ENCODE assay signal across 33 cellular contexts in genomic region chr10:117087521-117087920, GRCh38. TPM values are rescaled to one million over a fixed set of nuclear protein-coding genes. Genes with fewer than 3 reads are reported as not detected.
"Had no signal": no experiment of that assay in that cellular context is flagged by ENCODE, and none has a peak within 500 bp of the region (broad histone marks: within the 10 kb centered on the region; RNA-seq: fewer than 3 reads in every experiment).

No MANE protein-coding gene starts in this region.

- H3K4me1 ChIP-seq: body of pancreas, breast epithelium had no signal

- H3K4me3 ChIP-seq: body of pancreas, breast epithelium, SJCRH30 had no signal

- H3K27ac Mint-ChIP-seq: activated CD4-positive, alpha-beta T cell treated with anti-CD3 and anti-CD28 coated beads, Interleukin-2, amount 10 ng/mL, durations not matched to agents 24 days and 14 days; activated CD8-positive, alpha-beta T cell treated with anti-CD3 and anti-CD28 coated beads, Interleukin-2, amount 10 ng/mL, durations not matched to agents 7 days and 5 days; activated naive CD4-positive, alpha-beta T cell treated with anti-CD3 and anti-CD28 coated beads, Interleukin-2, amount 50 U/mL, for 24 hours; activated naive CD8-positive, alpha-beta T cell treated with anti-CD3 and anti-CD28 coated beads, Interleukin-2, amount 10 ng/mL, durations not matched to agents 7 days and 5 days; activated T-cell treated with anti-CD3 and anti-CD28 coated beads, Interleukin-2, amount 50 U/mL, for 24 hours; activated T-helper 2 cell treated with anti-CD3 and anti-CD28 coated beads, Interferon-gamma antibody, Interleukin-2, Interleukin-4, amounts not matched to agents 10 μg/mL and 5 μg/mL and 100 μg/mL, durations not matched to agents 14 hours and 24 hours and 36 hours; T-helper 1 cell treated with Interleukin-12 subunit alpha and Interleukin-12 subunit beta and Interleukin-4 antibody, amounts not matched to agents 30 μg/mL and 1 μg/mL, for 36 hours; T-helper 2 cell treated with Interferon-gamma antibody and Interleukin-4, amounts not matched to agents 5 μg/mL and 100 μg/mL, for 36 hours had no signal

- H3K36me3 Mint-ChIP-seq: activated naive CD4-positive, alpha-beta T cell treated with anti-CD3 and anti-CD28 coated beads, Interleukin-2, amount 50 U/mL, for 24 hours; activated naive CD8-positive, alpha-beta T cell treated with anti-CD3 and anti-CD28 coated beads, Interleukin-2, amount 10 ng/mL, durations not matched to agents 7 days and 5 days had no signal

- H3K36me3 ChIP-seq: breast epithelium, SJCRH30 had no signal

- FAIRE-seq: astrocyte, TTC549 had no signal

- H3K27ac ChIP-seq: body of pancreas, breast epithelium had no signal

- H3K9me3 Mint-ChIP-seq: activated CD4-positive, alpha-beta T cell treated with anti-CD3 and anti-CD28 coated beads, Interleukin-2, amount 10 ng/mL, durations not matched to agents 24 days and 14 days; activated naive CD8-positive, alpha-beta T cell treated with anti-CD3 and anti-CD28 coated beads, Interleukin-2, amount 10 ng/mL, durations not matched to agents 7 days and 5 days; activated T-cell treated with anti-CD3 and anti-CD28 coated beads, Interleukin-2, amount 50 U/mL, for 24 hours; activated T-helper 2 cell treated with anti-CD3 and anti-CD28 coated beads, Interferon-gamma antibody, Interleukin-2, Interleukin-4, amounts not matched to agents 10 μg/mL and 5 μg/mL and 100 μg/mL, durations not matched to agents 14 hours and 24 hours and 36 hours; T-helper 1 cell treated with Interleukin-12 subunit alpha and Interleukin-12 subunit beta and Interleukin-4 antibody, amounts not matched to agents 30 μg/mL and 1 μg/mL, for 36 hours; T-helper 2 cell treated with Interferon-gamma antibody and Interleukin-4, amounts not matched to agents 5 μg/mL and 100 μg/mL, for 36 hours had no signal

- ATAC-seq: activated CD8-positive, alpha-beta T cell treated with anti-CD3 and anti-CD28 coated beads, Interleukin-2, amount 10 ng/mL, durations not matched to agents 7 days and 5 days; body of pancreas; Panc1 had no signal

- DNase-seq: activated CD4-positive, alpha-beta T cell treated with anti-CD3 and anti-CD28 coated beads, Interleukin-2, amount 10 ng/mL, durations not matched to agents 24 days and 14 days; activated CD4-positive, alpha-beta T cell treated with anti-CD3 and anti-CD28 coated beads, Interleukin-2, amount 50 U/mL, for 48 hours; activated CD8-positive, alpha-beta T cell treated with anti-CD3 and anti-CD28 coated beads, Interleukin-2, amount 10 ng/mL, durations not matched to agents 7 days and 5 days; activated gamma-delta T cell; activated naive CD4-positive, alpha-beta T cell treated with Interleukin-2 at 50 U/mL for 16 hours; activated naive CD8-positive, alpha-beta T cell treated with anti-CD3 and anti-CD28 coated beads, Interleukin-2, amount 10 ng/mL, durations not matched to agents 7 days and 5 days; activated T-cell treated with anti-CD3 and anti-CD28 coated beads, Interleukin-2, amount 50 U/mL, for 24 hours; amygdala; body of pancreas; NCI-H1105; NCI-H1417 treated with DMSO at 0.1 percent for 48 hours; NCI-H187 treated with DMSO at 0.1 percent for 48 hours; NCI-H2081; NCI-H2171 treated with DMSO at 0.1 percent for 48 hours; NCI-H2227 treated with DMSO at 0.1 percent for 48 hours; NCI-H446; NCI-H510A treated with DMSO at 0.1 percent for 48 hours; NCI-H526 treated with DMSO at 0.1 percent for 48 hours; NCI-H774; SHP77; SJCRH30 had no signal

- H3K9me3 ChIP-seq: body of pancreas, breast epithelium, SJCRH30, SK-N-SH had no signal

- H3K4me2 ChIP-seq: SK-N-SH had no signal

- H3K4me1 Mint-ChIP-seq: activated CD4-positive, alpha-beta T cell treated with anti-CD3 and anti-CD28 coated beads, Interleukin-2, amount 10 ng/mL, durations not matched to agents 24 days and 14 days; activated naive CD4-positive, alpha-beta T cell treated with anti-CD3 and anti-CD28 coated beads, Interleukin-2, amount 50 U/mL, for 24 hours; activated naive CD8-positive, alpha-beta T cell treated with anti-CD3 and anti-CD28 coated beads, Interleukin-2, amount 10 ng/mL, durations not matched to agents 7 days and 5 days had no signal

- H3K9ac ChIP-seq: SK-N-SH had no signal

- H3K4me3 Mint-ChIP-seq: activated CD4-positive, alpha-beta T cell treated with anti-CD3 and anti-CD28 coated beads, Interleukin-2, amount 10 ng/mL, durations not matched to agents 24 days and 14 days; activated CD8-positive, alpha-beta T cell treated with anti-CD3 and anti-CD28 coated beads, Interleukin-2, amount 10 ng/mL, durations not matched to agents 7 days and 5 days; activated naive CD4-positive, alpha-beta T cell treated with anti-CD3 and anti-CD28 coated beads, Interleukin-2, amount 50 U/mL, for 24 hours; activated naive CD8-positive, alpha-beta T cell treated with anti-CD3 and anti-CD28 coated beads, Interleukin-2, amount 10 ng/mL, durations not matched to agents 7 days and 5 days; activated T-cell treated with anti-CD3 and anti-CD28 coated beads, Interleukin-2, amount 50 U/mL, for 24 hours; T-helper 1 cell treated with Interleukin-12 subunit alpha and Interleukin-12 subunit beta and Interleukin-4 antibody, amounts not matched to agents 30 μg/mL and 1 μg/mL, for 36 hours; T-helper 2 cell treated with Interferon-gamma antibody and Interleukin-4, amounts not matched to agents 5 μg/mL and 100 μg/mL, for 36 hours had no signal

- H3K27me3 ChIP-seq: breast epithelium, SJCRH30 had no signal

RNA-seq across cellular contexts. Expression of gene VAX1, which starts 50.5 kb away (rescaled TPM):
- total RNA-seq: activated CD4-positive, alpha-beta T cell treated with anti-CD3 and anti-CD28 coated beads, Interleukin-2, amount 10 ng/mL, durations not matched to agents 24 days and 14 days; activated CD8-positive, alpha-beta T cell treated with anti-CD3 and anti-CD28 coated beads, Interleukin-2, amount 10 ng/mL, durations not matched to agents 7 days and 5 days; activated naive CD8-positive, alpha-beta T cell treated with anti-CD3 and anti-CD28 coated beads, Interleukin-2, amount 10 ng/mL, durations not matched to agents 7 days and 5 days; activated T-helper 2 cell treated with anti-CD3 and anti-CD28 coated beads, Interferon-gamma antibody, Interleukin-2, Interleukin-4, amounts not matched to agents 10 μg/mL and 5 μg/mL and 100 μg/mL, durations not matched to agents 14 hours and 24 hours and 36 hours; body of pancreas; breast epithelium; cardiac septum; MCF 10A; RPMI7951; SJCRH30 had no signal
